ENCODE assay signal across 8 cellular contexts in the genomic region with DNA sequence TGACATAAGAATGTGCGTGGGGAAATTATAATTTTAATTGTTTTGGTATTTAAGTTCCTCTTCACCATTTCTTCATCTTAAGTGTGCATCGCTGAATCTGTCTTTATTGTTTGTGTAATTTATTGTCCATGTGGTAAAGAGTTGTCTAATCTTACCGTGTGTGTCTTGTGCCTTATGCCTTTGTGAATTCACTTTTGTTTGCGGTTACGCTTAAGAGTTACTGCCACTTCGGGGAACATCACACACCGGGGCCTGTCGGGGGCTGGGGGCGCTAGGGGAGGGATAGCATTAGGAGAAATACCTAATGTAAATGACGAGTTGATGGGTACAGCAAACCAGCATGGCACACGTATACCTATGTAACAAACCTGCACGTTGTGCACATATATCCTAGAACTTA. TPM values are rescaled to one million over a fixed set of nuclear protein-coding genes. Genes with fewer than 3 reads are reported as not detected.
DNase-seq lines count a peak whose midpoint lies in the region; ATAC-seq and TF ChIP-seq lines count a peak whose summit lies in the region.

No MANE protein-coding gene starts in this region.

- no peak for DNase-seq in activated CD4-positive, alpha-beta T cell treated with anti-CD3 and anti-CD28 coated beads, Interleukin-2, amount 10 ng/mL, durations not matched to agents 7 days and 5 days
- DNase-seq in activated CD4-positive, alpha-beta T cell treated with anti-CD3 and anti-CD28 coated beads, Interleukin-2, amount 50 U/mL, for 1 hour, result no peak
- DNase-seq in activated T-helper 2 cell treated with anti-CD3 and anti-CD28 coated beads, Interferon-gamma antibody, Interleukin-2, Interleukin-4, amounts not matched to agents 10 μg/mL and 5 μg/mL and 100 μg/mL, durations not matched to agents 14 hours and 24 hours and 36 hours (ENCODE audit: low spot score), result no peak
- no peak for DNase-seq in kidney epithelial cell (ENCODE audit: low read depth)

- CTCF ChIA-PET in activated CD4-positive, alpha-beta T cell treated with anti-CD3 and anti-CD28 coated beads, Interleukin-2, amount 10 ng/mL, durations not matched to agents 7 days and 5 days (lab: Charles Lee), result no interaction called here

- peak overlapping the region; percentile 82 for H3K4me3 Mint-ChIP-seq in activated CD4-positive, alpha-beta T cell treated with anti-CD3 and anti-CD28 coated beads, Interleukin-2, amount 10 ng/mL, durations not matched to agents 7 days and 5 days
- H3K4me3 Mint-ChIP-seq in activated T-helper 2 cell treated with anti-CD3 and anti-CD28 coated beads, Interferon-gamma antibody, Interleukin-2, Interleukin-4, amounts not matched to agents 10 μg/mL and 5 μg/mL and 100 μg/mL, durations not matched to agents 14 hours and 24 hours and 36 hours (ENCODE audit: low read depth), result peak overlapping the region; percentile 91

- POLR2A ChIA-PET in activated CD4-positive, alpha-beta T cell treated with anti-CD3 and anti-CD28 coated beads, Interleukin-2, amount 10 ng/mL, durations not matched to agents 7 days and 5 days (lab: Charles Lee), result no interaction called here

- no peaks in the 10 kb centered on the region for H3K9me3 ChIP-seq in thymus (ENCODE audit: control insufficient read depth)

- intact Hi-C loops in activated T-helper 2 cell treated with anti-CD3 and anti-CD28 coated beads, Interferon-gamma antibody, Interleukin-2, Interleukin-4, amounts not matched to agents 10 μg/mL and 5 μg/mL and 100 μg/mL, durations not matched to agents 14 hours and 24 hours and 36 hours (cut with micrococcal nuclease), result loop anchor here (10.0 kb wide), 1 partner anchor 332 kb away; a partner anchor contains a TSS

- H3K36me3 ChIP-seq in kidney epithelial cell (ENCODE audit: control insufficient read depth, insufficient read depth, low read length) (no peaks in the 10 kb centered on the region), thymus (ENCODE audit: control insufficient read depth, insufficient read depth) (no peaks in the 10 kb centered on the region)

- peak overlapping the region; percentile 99 for H3K27ac Mint-ChIP-seq in activated CD4-positive, alpha-beta T cell treated with anti-CD3 and anti-CD28 coated beads, Interleukin-2, amount 10 ng/mL, durations not matched to agents 7 days and 5 days
- peak overlapping the region; percentile 90 for H3K27ac Mint-ChIP-seq in activated T-helper 2 cell treated with anti-CD3 and anti-CD28 coated beads, Interferon-gamma antibody, Interleukin-2, Interleukin-4, amounts not matched to agents 10 μg/mL and 5 μg/mL and 100 μg/mL, durations not matched to agents 14 hours and 24 hours and 36 hours

- no peaks in the 10 kb centered on the region for H3K36me3 Mint-ChIP-seq in activated CD4-positive, alpha-beta T cell treated with anti-CD3 and anti-CD28 coated beads, Interleukin-2, amount 10 ng/mL, durations not matched to agents 7 days and 5 days (ENCODE audit: low read depth)
- no peaks in the 10 kb centered on the region for H3K36me3 Mint-ChIP-seq in activated T-helper 2 cell treated with anti-CD3 and anti-CD28 coated beads, Interferon-gamma antibody, Interleukin-2, Interleukin-4, amounts not matched to agents 10 μg/mL and 5 μg/mL and 100 μg/mL, durations not matched to agents 14 hours and 24 hours and 36 hours (ENCODE audit: low read depth)

- peaks cover 34% of the 10 kb centered on the region for H3K4me1 Mint-ChIP-seq in activated CD4-positive, alpha-beta T cell treated with anti-CD3 and anti-CD28 coated beads, Interleukin-2, amount 10 ng/mL, durations not matched to agents 7 days and 5 days
- H3K4me1 Mint-ChIP-seq in activated T-helper 2 cell treated with anti-CD3 and anti-CD28 coated beads, Interferon-gamma antibody, Interleukin-2, Interleukin-4, amounts not matched to agents 10 μg/mL and 5 μg/mL and 100 μg/mL, durations not matched to agents 14 hours and 24 hours and 36 hours (ENCODE audit: low read depth), result peaks cover 19% of the 10 kb centered on the region

- WGBS in thymus, result 3% methylated on average over 12 of the region's 12 CpGs

- ATAC-seq in GM21515 (IDR thresholded peaks at IDR 0.05; ENCODE audit: unreplicated experiment) (no peak), HG02571 (IDR thresholded peaks at IDR 0.05; ENCODE audit: unreplicated experiment) (no peak), HG02885 (IDR thresholded peaks at IDR 0.05; ENCODE audit: poor library complexity, unreplicated experiment) (no peak)

- H3K4me1 ChIP-seq in thymus (ENCODE audit: control insufficient read depth, insufficient read depth, low read length), result peaks cover 6% of the 10 kb centered on the region

- no peak for TF ChIP-seq CTCF in kidney epithelial cell (IDR thresholded peaks at IDR 0.05; ENCODE audit: insufficient read depth, low read length, poor library complexity, severe bottlenecking)

- no peaks in the 10 kb centered on the region for H3K27me3 ChIP-seq in kidney epithelial cell (ENCODE audit: control insufficient read depth, insufficient read depth, low read length)
- H3K27me3 ChIP-seq in thymus (ENCODE audit: control insufficient read depth, insufficient read depth), result no peaks in the 10 kb centered on the region

- no peaks in the 10 kb centered on the region for H3K9me3 Mint-ChIP-seq in activated CD4-positive, alpha-beta T cell treated with anti-CD3 and anti-CD28 coated beads, Interleukin-2, amount 10 ng/mL, durations not matched to agents 7 days and 5 days
- no peaks in the 10 kb centered on the region for H3K9me3 Mint-ChIP-seq in activated T-helper 2 cell treated with anti-CD3 and anti-CD28 coated beads, Interferon-gamma antibody, Interleukin-2, Interleukin-4, amounts not matched to agents 10 μg/mL and 5 μg/mL and 100 μg/mL, durations not matched to agents 14 hours and 24 hours and 36 hours

- no peak overlapping the region for H3K27ac ChIP-seq in thymus (ENCODE audit: low read depth)

- no peaks in the 10 kb centered on the region for H3K27me3 Mint-ChIP-seq in activated CD4-positive, alpha-beta T cell treated with anti-CD3 and anti-CD28 coated beads, Interleukin-2, amount 10 ng/mL, durations not matched to agents 7 days and 5 days
- H3K27me3 Mint-ChIP-seq in activated T-helper 2 cell treated with anti-CD3 and anti-CD28 coated beads, Interferon-gamma antibody, Interleukin-2, Interleukin-4, amounts not matched to agents 10 μg/mL and 5 μg/mL and 100 μg/mL, durations not matched to agents 14 hours and 24 hours and 36 hours (ENCODE audit: low read depth), result no peaks in the 10 kb centered on the region

- H3K4me3 ChIP-seq in kidney epithelial cell (ENCODE audit: low read depth, low read length) (peak overlapping the region; percentile 87), thymus (ENCODE audit: low read length) (peak overlapping the region; percentile 81)

RNA-seq across cellular contexts. Expression of a gene that starts 0.8 kb away (rescaled TPM):
- 10 to 100 TPM; 32.3 to 32.4 TPM for total RNA-seq in activated CD4-positive, alpha-beta T cell treated with anti-CD3 and anti-CD28 coated beads, Interleukin-2, amount 10 ng/mL, durations not matched to agents 7 days and 5 days
- total RNA-seq in activated T-helper 2 cell treated with anti-CD3 and anti-CD28 coated beads, Interferon-gamma antibody, Interleukin-2, Interleukin-4, amounts not matched to agents 10 μg/mL and 5 μg/mL and 100 μg/mL, durations not matched to agents 14 hours and 24 hours and 36 hours, result 35.1 and 38.6 TPM in 2 replicates
- 31.5 and 33.2 TPM in 2 replicates for total RNA-seq in kidney epithelial cell
- polyA plus RNA-seq in thymus, result 24.4 TPM

RNA-seq across cellular contexts. Expression of a gene that starts 0.9 kb away (rescaled TPM):
- total RNA-seq in activated CD4-positive, alpha-beta T cell treated with anti-CD3 and anti-CD28 coated beads, Interleukin-2, amount 10 ng/mL, durations not matched to agents 7 days and 5 days, result under 1 TPM; 0.02 to 0.05 TPM
- total RNA-seq in activated T-helper 2 cell treated with anti-CD3 and anti-CD28 coated beads, Interferon-gamma antibody, Interleukin-2, Interleukin-4, amounts not matched to agents 10 μg/mL and 5 μg/mL and 100 μg/mL, durations not matched to agents 14 hours and 24 hours and 36 hours, result 0.02 TPM in 2 replicates
- 0.04 and 0.27 TPM in 2 replicates for total RNA-seq in kidney epithelial cell
- polyA plus RNA-seq in thymus, result 0.59 TPM

RNA-seq across cellular contexts. Expression of a gene that starts 54.8 kb away (rescaled TPM):
- total RNA-seq in activated CD4-positive, alpha-beta T cell treated with anti-CD3 and anti-CD28 coated beads, Interleukin-2, amount 10 ng/mL, durations not matched to agents 7 days and 5 days, result 10 to 100 TPM; 31.6 to 33.7 TPM
- total RNA-seq in activated T-helper 2 cell treated with anti-CD3 and anti-CD28 coated beads, Interferon-gamma antibody, Interleukin-2, Interleukin-4, amounts not matched to agents 10 μg/mL and 5 μg/mL and 100 μg/mL, durations not matched to agents 14 hours and 24 hours and 36 hours, result 31.8 and 32.6 TPM in 2 replicates
- total RNA-seq in kidney epithelial cell, result 34.8 and 43.5 TPM in 2 replicates
- 26.2 TPM for polyA plus RNA-seq in thymus

RNA-seq across cellular contexts. Expression of a gene that starts 54.9 kb away (rescaled TPM):
- total RNA-seq in activated CD4-positive, alpha-beta T cell treated with anti-CD3 and anti-CD28 coated beads, Interleukin-2, amount 10 ng/mL, durations not matched to agents 7 days and 5 days, result 1 to 10 TPM; 3.8 to 5.1 TPM
- 0.55 TPM in 2 replicates for total RNA-seq in activated T-helper 2 cell treated with anti-CD3 and anti-CD28 coated beads, Interferon-gamma antibody, Interleukin-2, Interleukin-4, amounts not matched to agents 10 μg/mL and 5 μg/mL and 100 μg/mL, durations not matched to agents 14 hours and 24 hours and 36 hours
- total RNA-seq in kidney epithelial cell, result 2.3 and 6.7 TPM in 2 replicates
- 12.3 TPM for polyA plus RNA-seq in thymus
